19 cellular contexts compared by ENCODE assay signal in the genomic region with DNA sequence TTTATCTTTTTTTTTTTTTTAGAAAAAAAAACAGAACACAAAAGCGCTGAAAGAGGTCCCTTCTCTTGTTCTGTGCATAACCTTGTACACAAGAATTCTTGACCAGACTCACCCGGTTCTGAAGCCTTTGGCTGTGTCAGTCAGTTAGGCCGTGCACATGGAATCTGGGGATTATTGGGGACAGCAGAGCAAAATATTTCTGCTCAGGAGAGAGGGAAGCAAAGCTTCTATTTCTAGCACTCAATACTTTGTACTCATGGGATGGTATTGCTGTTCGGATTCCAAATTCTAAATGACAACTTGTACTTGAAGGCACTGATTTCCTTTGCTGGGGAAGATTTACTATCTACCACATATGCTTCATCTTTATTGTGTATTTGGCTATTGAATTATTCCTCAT.
"Had no signal": no experiment of that assay in that cellular context is flagged by ENCODE, and none has a peak within 500 bp of the region (broad histone marks: within the 10 kb centered on the region; RNA-seq: fewer than 3 reads in every experiment).

No MANE protein-coding gene starts in this region.

- H3K27ac ChIP-seq: lower lobe of right lung, ovary, right atrium auricular region, spleen, suprapubic skin, tibial nerve, uterus had no signal

- H3K27me3 ChIP-seq: heart left ventricle, ovary, right atrium auricular region, spleen, suprapubic skin, tibial nerve, uterus had no signal

- H3K4me1 ChIP-seq: spleen, uterus had no signal

- ATAC-seq: natural killer cell had no signal

- DNase-seq: hypothalamus; islet precursor cell; lower lobe of right lung; mammary epithelial cell; mesenchymal stem cell; naive B cell; natural killer cell; nephron progenitor cell; ovary; small intestine; spleen; stimulated activated CD4-positive, alpha-beta T cell treated with anti-CD3 and anti-CD28 coated beads, Interleukin-4, amount 100 ng/mL, for 24 hours; stimulated activated naive CD4-positive, alpha-beta T cell; uterus had no signal

- H3K9me3 ChIP-seq: heart left ventricle, lower lobe of right lung, ovary, right atrium auricular region, suprapubic skin, thoracic aorta, tibial nerve, uterus had no signal

- H3K4me3 ChIP-seq: heart left ventricle, lower lobe of right lung, ovary, right atrium auricular region, spleen, suprapubic skin, thoracic aorta, tibial nerve, uterus had no signal

- H3K36me3 ChIP-seq: heart left ventricle, lower lobe of right lung, ovary, right atrium auricular region, spleen, suprapubic skin, thoracic aorta, tibial nerve, uterus had no signal
